Comparison of ENCODE assay signal across 1 cellular context in genomic region chr9:86119457-86119856, GRCh38.
TF ChIP-seq lines count a peak whose summit lies in the region.

No MANE protein-coding gene starts in this region.

TF ChIP-seq in IMR-90, 13 proteins besides CTCF, POLR2A, EP300 and RAD21 (continued from another document):
- TF ChIP-seq USF2 (IDR thresholded peaks at IDR 0.05; ENCODE audit: low read depth, low read length) (no peak), CHD1 (IDR thresholded peaks at IDR 0.05; ENCODE audit: low read depth, low read length) (no peak)
